In genomic region chr1:52216907-52217458, GRCh38 we compare ENCODE assay signal across 1 cellular context.
TF ChIP-seq lines count a peak whose summit lies in the region.

No MANE protein-coding gene starts in this region.

TF ChIP-seq in K562, 482 proteins besides CTCF, POLR2A, EP300 and RAD21 (continued from another document):
- TF ChIP-seq HOMEZ (CRISPR knock-in tag; IDR thresholded peaks at IDR 0.05) (no peak), TRIM24 (IDR thresholded peaks at IDR 0.05) (peak; percentile 42 to 66; a peak in 3 of 4 replicates), MEF2A (IDR thresholded peaks at IDR 0.05; ENCODE audit: control insufficient read depth, low read depth, low read length) (no peak), XRCC3 (IDR thresholded peaks at IDR 0.05) (peak; percentile 87), CBX5 (IDR thresholded peaks at IDR 0.05; ENCODE audit: borderline replicate concordance, low read depth) (peak; percentile 98), CEBPG (CRISPR knock-in tag; IDR thresholded peaks at IDR 0.05) (no peak), CEBPG (tag; conservative IDR thresholded peaks at IDR 0.05 in 1 of 2, IDR thresholded peaks at IDR 0.05 in 1 of 2) (peak in 1 of 2 experiments; percentile 40; a peak in 1 of 4 replicates), CBX3 (IDR thresholded peaks at IDR 0.05; ENCODE audit: borderline replicate concordance in 1 of 2, low read length in 2 of 2) (peak in 1 of 2 experiments; percentile 99; a peak in 2 of 3 replicates), ZNF561 (CRISPR knock-in tag; conservative IDR thresholded peaks at IDR 0.05) (peak; percentile 89), ZNF280A (IDR thresholded peaks at IDR 0.05; ENCODE audit: low read depth, partially characterized antibody) (peak; percentile 99), ZFP91 (CRISPR knock-in tag; IDR thresholded peaks at IDR 0.05) (no peak), ZEB2 (IDR thresholded peaks at IDR 0.05) (peak; percentile 68; the same call in 1 of the 2 replicates), NFE2L1 (tag; IDR thresholded peaks at IDR 0.05; ENCODE audit: borderline replicate concordance, low read depth) (no peak), TOE1 (IDR thresholded peaks at IDR 0.05; ENCODE audit: borderline replicate concordance) (no peak), TOE1 (CRISPR knock-in tag; IDR thresholded peaks at IDR 0.05; ENCODE audit: borderline replicate concordance, low read depth) (no peak), USF1 (CRISPR knock-in tag; IDR thresholded peaks at IDR 0.05) (no peak), TRIM28 (IDR thresholded peaks at IDR 0.05) (peak; percentile 95), ZNF584 (CRISPR knock-in tag; IDR thresholded peaks at IDR 0.05; ENCODE audit: low read depth) (no peak)
